ENCODE assay signal across 12 cellular contexts in genomic region chr17:80831481-80831880, GRCh38.
DNase-seq lines count a peak whose midpoint lies in the region; ATAC-seq, FAIRE-seq and TF ChIP-seq lines count a peak whose summit lies in the region.
"Had no signal": no experiment of that assay in that cellular context is flagged by ENCODE, and none has a peak within 500 bp of the region (broad histone marks: within the 10 kb centered on the region; RNA-seq: fewer than 3 reads in every experiment).

No MANE protein-coding gene starts in this region.

- H2BK5ac ChIP-seq in mesenchymal stem cell (ENCODE audit: low read depth, low read length, poor library complexity, severe bottlenecking) (no peak overlapping the region), trophoblast cell (ENCODE audit: low read depth, low read length, poor library complexity) (no peak overlapping the region)

- TF ChIP-seq POLR2A in GM12891 (IDR thresholded peaks at IDR 0.05; ENCODE audit: low read depth, low read length) = no peak
- TF ChIP-seq POLR2A in vagina (IDR thresholded peaks at IDR 0.05) = no peak

- intact Hi-C loops in vagina (cut with DNase I) = no loop called here

- H3K4me2 ChIP-seq in BLaER1 treated with 17β-estradiol and CSF1 and Interleukin-3, amounts not matched to agents 10 nM and 100 nM = peak overlapping the region in 9 of 11 experiments; percentile 87 to 94 (median 90); a peak in 15 of 22 replicates
- H3K4me2 ChIP-seq in mesenchymal stem cell (ENCODE audit: low read length, poor library complexity, severe bottlenecking) (no peak overlapping the region), trophoblast cell (ENCODE audit: low read length) (no peak overlapping the region)

- H3K4ac ChIP-seq in mesenchymal stem cell (ENCODE audit: low read depth in 1 of 2, low read length in 2 of 2) (peak overlapping the region in 1 of 2 experiments; percentile 29), trophoblast cell (ENCODE audit: low read depth, low read length) (no peak overlapping the region)

- H3K4me1 ChIP-seq in BLaER1 treated with 17β-estradiol and CSF1 and Interleukin-3, amounts not matched to agents 10 nM and 100 nM = peaks cover 39 to 58% (median 50%) of the 10 kb centered on the region in 10 experiments
- H3K4me1 ChIP-seq in mesenchymal stem cell (ENCODE audit: control insufficient read depth, insufficient read depth, low read depth, low read length) (peaks cover 33% of the 10 kb centered on the region), vagina (peaks cover 29% of the 10 kb centered on the region), trophoblast cell (ENCODE audit: control insufficient read depth in 1 of 2, insufficient read depth in 2 of 2, low read length in 2 of 2) (peaks cover 4 to 20% of the 10 kb centered on the region in 2 experiments)

- H3K27me3 Mint-ChIP-seq in activated T-cell treated with anti-CD3 and anti-CD28 coated beads, Interleukin-2, amount 50 U/mL, for 72 hours (ENCODE audit: low read depth) = no peaks in the 10 kb centered on the region

- no peak overlapping the region for H3K4me3 ChIP-seq in BLaER1 treated with 17β-estradiol and CSF1 and Interleukin-3, amounts not matched to agents 10 nM and 100 nM
- H3K4me3 ChIP-seq in mesenchymal stem cell (ENCODE audit: insufficient read depth in 1 of 2, low read depth in 1 of 2, low read length in 2 of 2) (peak overlapping the region in 1 of 2 experiments; percentile 31), vagina (no peak overlapping the region), trophoblast cell (ENCODE audit: low read depth, low read length) (no peak overlapping the region)
- H3K4me3 ChIP-seq: right atrium auricular region had no signal

- H3K36me3 Mint-ChIP-seq in activated T-cell treated with anti-CD3 and anti-CD28 coated beads, Interleukin-2, amount 50 U/mL, for 72 hours (ENCODE audit: insufficient read depth in 2 of 2) = peaks cover 0 to 7% of the 10 kb centered on the region in 2 donors

- no peak overlapping the region for H3K9ac ChIP-seq in BLaER1 treated with 17β-estradiol and CSF1 and Interleukin-3, amounts not matched to agents 10 nM and 100 nM
- H3K9ac ChIP-seq in mesenchymal stem cell (ENCODE audit: low read length) (no peak overlapping the region), trophoblast cell (ENCODE audit: low read length) (no peak overlapping the region)

- no peak overlapping the region for H2BK15ac ChIP-seq in mesenchymal stem cell (ENCODE audit: low read depth, poor library complexity, severe bottlenecking)

- no peak overlapping the region for H3K27ac ChIP-seq in BLaER1 treated with 17β-estradiol and CSF1 and Interleukin-3, amounts not matched to agents 10 nM and 100 nM
- no peak overlapping the region for H3K27ac ChIP-seq in mesenchymal stem cell (ENCODE audit: low read length, poor library complexity, severe bottlenecking)
- no peak overlapping the region for H3K27ac ChIP-seq in vagina
- no peak overlapping the region for H3K27ac ChIP-seq in trophoblast cell (ENCODE audit: low read depth, low read length)
- H3K27ac ChIP-seq: HL-60 had no signal

- peak; percentile 94 for FAIRE-seq in GM12891 (lab: Jason Lieb, UNC)

- TF ChIP-seq CTCF in vagina (IDR thresholded peaks at IDR 0.05) = no peak

- H4K8ac ChIP-seq in mesenchymal stem cell (ENCODE audit: low read length) (peak overlapping the region; percentile 29), trophoblast cell (ENCODE audit: low read depth, low read length) (no peak overlapping the region)

- H3K79me2 ChIP-seq in trophoblast cell (ENCODE audit: control insufficient read depth, insufficient read depth, low read length, poor library complexity) = no peaks in the 10 kb centered on the region

- H2AK5ac ChIP-seq in mesenchymal stem cell (ENCODE audit: low read length, severe bottlenecking) (peak overlapping the region; percentile 68), trophoblast cell (ENCODE audit: low read length) (no peak overlapping the region)

- no peak for ATAC-seq in activated T-cell treated with anti-CD3 and anti-CD28 coated beads, Interleukin-2, amount 50 U/mL, for 72 hours (replicated peaks in 1 of 2)
- no peak for ATAC-seq in HG03432 (IDR thresholded peaks at IDR 0.05; ENCODE audit: unreplicated experiment)
- no peak for ATAC-seq in GM18519 (IDR thresholded peaks at IDR 0.05; ENCODE audit: low FRiP score, unreplicated experiment)

- H3K27me3 ChIP-seq in BLaER1 treated with 17β-estradiol and CSF1 and Interleukin-3, amounts not matched to agents 10 nM and 100 nM = peaks cover 6 to 30% (median 20%) of the 10 kb centered on the region in 11 experiments; a peak in 18 of 22 replicates
- H3K27me3 ChIP-seq in mesenchymal stem cell (ENCODE audit: control insufficient read depth in 1 of 2, insufficient read depth in 1 of 2, low read length in 2 of 2) (no peaks in the 10 kb centered on the region), vagina (no peaks in the 10 kb centered on the region), trophoblast cell (ENCODE audit: insufficient read depth, low read length) (no peaks in the 10 kb centered on the region)
- H3K27me3 ChIP-seq: right atrium auricular region had no signal

- no peak overlapping the region for H3K14ac ChIP-seq in mesenchymal stem cell (ENCODE audit: low read length in 2 of 2)
- no peak overlapping the region for H3K14ac ChIP-seq in trophoblast cell (ENCODE audit: low read length)

- DNase-seq in GM12891 (ENCODE audit: insufficient read length, low spot score) (no peak), mesenchymal stem cell (no peak), vagina (ENCODE audit: extremely low spot score in 2 of 2) (no peak), trophoblast cell (no peak)
- no peak for DNase-seq in activated T-cell treated with anti-CD3 and anti-CD28 coated beads, Interleukin-2, amount 50 U/mL, for 72 hours
- DNase-seq: MV-4-11, T-helper 9 cell had no signal

- peaks cover 0 to 21% (median 5%) of the 10 kb centered on the region in 11 experiments; a peak in 9 of 22 replicates for H3K36me3 ChIP-seq in BLaER1 treated with 17β-estradiol and CSF1 and Interleukin-3, amounts not matched to agents 10 nM and 100 nM
- peaks cover 26 to 38% of the 10 kb centered on the region in 2 experiments for H3K36me3 ChIP-seq in mesenchymal stem cell (ENCODE audit: control insufficient read depth in 1 of 2, insufficient read depth in 2 of 2, low read depth in 1 of 2, low read length in 2 of 2)
- H3K36me3 ChIP-seq in vagina = no peaks in the 10 kb centered on the region
- H3K36me3 ChIP-seq in trophoblast cell (ENCODE audit: control insufficient read depth in 1 of 2, insufficient read depth in 2 of 2, low read length in 2 of 2) = peaks cover 0 to 4% of the 10 kb centered on the region in 2 experiments
- H3K36me3 ChIP-seq: right atrium auricular region had no signal

- no peak overlapping the region for H2BK120ac ChIP-seq in mesenchymal stem cell (ENCODE audit: low read depth, low read length)
- H2BK120ac ChIP-seq in trophoblast cell (ENCODE audit: insufficient read depth, low read length, poor library complexity) = no peak overlapping the region

- H3K79me1 ChIP-seq in mesenchymal stem cell (replicated peaks; ENCODE audit: low read length, poor library complexity, severe bottlenecking) (peaks cover 4% of the 10 kb centered on the region), trophoblast cell (ENCODE audit: low read length) (peaks cover 3% of the 10 kb centered on the region)

- WGBS in mesenchymal stem cell = 92% methylated on average over 5 of the region's 6 CpGs
- WGBS in trophoblast cell (ENCODE audit: extremely low coverage, insufficient coverage, insufficient read length) = no CpG with 5 or more reads among the region's 6 CpGs

- peaks cover 63% of the 10 kb centered on the region for H3K4me1 Mint-ChIP-seq in activated T-cell treated with anti-CD3 and anti-CD28 coated beads, Interleukin-2, amount 50 U/mL, for 72 hours (ENCODE audit: low read depth)

- no peaks in the 10 kb centered on the region for H3K9me3 ChIP-seq in BLaER1 treated with 17β-estradiol and CSF1 and Interleukin-3, amounts not matched to agents 10 nM and 100 nM (replicated peaks in 1 of 11)
- H3K9me3 ChIP-seq in mesenchymal stem cell (ENCODE audit: control insufficient read depth, low read length) (peaks cover 6% of the 10 kb centered on the region), vagina (no peaks in the 10 kb centered on the region), trophoblast cell (ENCODE audit: insufficient read depth, low read depth, low read length) (peaks cover 2% of the 10 kb centered on the region)
- H3K9me3 ChIP-seq: right atrium auricular region had no signal

- peak overlapping the region; percentile 94 for H3K27ac Mint-ChIP-seq in activated T-cell treated with anti-CD3 and anti-CD28 coated beads, Interleukin-2, amount 50 U/mL, for 72 hours

- H2AFZ ChIP-seq in mesenchymal stem cell (ENCODE audit: low read depth, low read length) = no peak overlapping the region
- H2AFZ ChIP-seq in trophoblast cell (ENCODE audit: insufficient read depth, low read length, poor library complexity) = no peak overlapping the region

- H4K20me1 ChIP-seq in BLaER1 treated with 17β-estradiol and CSF1 and Interleukin-3, amounts not matched to agents 10 nM and 100 nM = peaks cover 5 to 96% (median 58%) of the 10 kb centered on the region in 11 experiments; a peak in 20 of 22 replicates

- no peaks in the 10 kb centered on the region for H3K9me3 Mint-ChIP-seq in activated T-cell treated with anti-CD3 and anti-CD28 coated beads, Interleukin-2, amount 50 U/mL, for 72 hours

- H3K18ac ChIP-seq in mesenchymal stem cell (ENCODE audit: low read depth in 1 of 2, low read length in 2 of 2) (peak overlapping the region in 1 of 2 experiments; percentile 92), trophoblast cell (ENCODE audit: low read length) (no peak overlapping the region)

- no peak overlapping the region for H4K12ac ChIP-seq in trophoblast cell (ENCODE audit: low read depth, low read length)

- H3K4me3 Mint-ChIP-seq in activated T-cell treated with anti-CD3 and anti-CD28 coated beads, Interleukin-2, amount 50 U/mL, for 72 hours = peak overlapping the region; percentile 77 to 90

- no peak overlapping the region for H3K23ac ChIP-seq in mesenchymal stem cell (ENCODE audit: low read length in 2 of 2)
- H3K23ac ChIP-seq in trophoblast cell (ENCODE audit: low read length) = no peak overlapping the region

- H4K91ac ChIP-seq in mesenchymal stem cell (ENCODE audit: low read length) = peak overlapping the region; percentile 70
- H4K91ac ChIP-seq in trophoblast cell (ENCODE audit: low read depth, low read length) = no peak overlapping the region

- H2BK12ac ChIP-seq in mesenchymal stem cell (ENCODE audit: low read length in 2 of 2) = peak overlapping the region in 1 of 2 experiments; percentile 94
- no peak overlapping the region for H2BK12ac ChIP-seq in trophoblast cell (ENCODE audit: low read length)

TF ChIP-seq in GM12891, 5 proteins besides CTCF, POLR2A, EP300 and RAD21:
- no peak for TF ChIP-seq TAF1 (IDR thresholded peaks at IDR 0.05; ENCODE audit: low read depth, low read length)
- TF ChIP-seq SPI1 (IDR thresholded peaks at IDR 0.05; ENCODE audit: low read depth, low read length) = no peak
- no peak for TF ChIP-seq POU2F2 (IDR thresholded peaks at IDR 0.05; ENCODE audit: low read depth, low read length)
- TF ChIP-seq POLR2AphosphoS5 (IDR thresholded peaks at IDR 0.05; ENCODE audit: low read depth, low read length) = no peak
- TF ChIP-seq PAX5 (IDR thresholded peaks at IDR 0.05; ENCODE audit: insufficient read depth, low read length, severe bottlenecking) = no peak

Comparison
In these comparisons a context has a peak if more than half of its experiments do, and no peak if none do; other contexts are left out.
1. H3K4me2 ChIP-seq: peak in BLaER1 treated with 17β-estradiol and CSF1 and Interleukin-3, amounts not matched to agents 10 nM and 100 nM (9 of 11); none in mesenchymal stem cell (single experiment) and trophoblast cell (single experiment).